ENCODE assay signal across 1 cellular context in the genomic region with DNA sequence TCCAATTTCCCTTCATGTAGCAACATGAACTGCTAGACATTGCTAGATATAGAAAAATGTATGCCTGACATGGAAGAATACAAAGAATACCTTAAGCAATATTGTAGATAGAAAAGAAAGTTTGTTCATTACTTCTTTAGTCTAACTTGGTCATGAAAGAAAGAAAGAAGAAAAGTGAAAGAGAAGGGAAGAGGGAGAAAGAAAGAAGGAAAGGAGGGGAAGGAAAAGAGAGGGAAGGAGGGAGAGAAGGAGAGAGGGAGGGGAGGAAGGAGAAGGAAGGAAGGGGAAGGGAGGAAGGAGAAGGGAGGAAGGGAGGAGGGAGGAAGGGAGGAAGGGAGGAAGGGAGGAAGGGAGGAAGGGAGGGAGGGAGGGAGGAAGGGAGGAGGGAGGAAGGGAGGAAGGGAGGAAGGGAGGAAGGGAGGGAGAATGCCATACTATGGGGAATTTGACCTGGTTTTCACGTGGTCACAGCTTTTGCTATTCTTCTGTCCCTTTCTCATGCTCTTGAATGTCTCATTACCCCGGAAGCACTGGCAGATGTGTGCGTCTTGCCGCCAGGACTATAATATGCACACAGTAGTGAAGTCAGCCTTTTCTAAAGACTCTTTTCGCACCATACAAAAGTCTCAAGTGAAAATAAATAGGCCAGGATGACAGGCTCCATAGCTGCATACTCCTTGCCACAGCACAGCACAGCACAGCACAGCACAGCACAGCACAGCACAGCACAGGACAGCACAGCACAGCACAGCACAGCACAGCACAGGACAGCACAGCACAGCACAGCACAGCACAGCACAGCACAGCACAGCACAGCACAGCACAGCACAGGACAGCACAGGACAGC.
TF ChIP-seq lines count a peak whose summit lies in the region.

No MANE protein-coding gene starts in this region.

TF ChIP-seq in HepG2, 621 proteins besides CTCF, POLR2A, EP300 and RAD21:
- TF ChIP-seq PHF21A (CRISPR knock-in tag; IDR thresholded peaks at IDR 0.05) (no peak), ZNF83 (CRISPR knock-in tag; IDR thresholded peaks at IDR 0.05; ENCODE audit: borderline replicate concordance) (no peak), ZNF20 (CRISPR knock-in tag; IDR thresholded peaks at IDR 0.05) (no peak), PRPF4 (IDR thresholded peaks at IDR 0.05; ENCODE audit: low read depth, low read length, poor library complexity, severe bottlenecking) (no peak), STAT6 (CRISPR knock-in tag; IDR thresholded peaks at IDR 0.05; ENCODE audit: borderline replicate concordance) (no peak), HNRNPK (IDR thresholded peaks at IDR 0.05; ENCODE audit: low read depth, low read length, poor library complexity, severe bottlenecking) (peak; percentile 93), ZNF709 (CRISPR knock-in tag; IDR thresholded peaks at IDR 0.05) (no peak), ZNF768 (CRISPR knock-in tag; IDR thresholded peaks at IDR 0.05) (peak; percentile 86; the same call in 1 of the 2 replicates), TEAD2 (CRISPR knock-in tag; IDR thresholded peaks at IDR 0.05) (no peak), PRDM10 (CRISPR knock-in tag; IDR thresholded peaks at IDR 0.05; ENCODE audit: low read depth) (no peak), PCBP1 (IDR thresholded peaks at IDR 0.05; ENCODE audit: borderline replicate concordance, low read depth, low read length) (0 out of 2 replicates have a peak, but pooled peaks have one; percentile 82), ARID5B (CRISPR knock-in tag; IDR thresholded peaks at IDR 0.05) (no peak), RCOR2 (CRISPR knock-in tag; IDR thresholded peaks at IDR 0.05) (no peak), PCBP2 (optimal IDR thresholded peaks at IDR 0.05; ENCODE audit: low read depth, low read length, poor library complexity, severe bottlenecking) (peak; percentile 85), ZNF274 (CRISPR knock-in tag; IDR thresholded peaks at IDR 0.05) (no peak), MXD4 (CRISPR knock-in tag; IDR thresholded peaks at IDR 0.05) (no peak)
- TF ChIP-seq, protein P1, sequence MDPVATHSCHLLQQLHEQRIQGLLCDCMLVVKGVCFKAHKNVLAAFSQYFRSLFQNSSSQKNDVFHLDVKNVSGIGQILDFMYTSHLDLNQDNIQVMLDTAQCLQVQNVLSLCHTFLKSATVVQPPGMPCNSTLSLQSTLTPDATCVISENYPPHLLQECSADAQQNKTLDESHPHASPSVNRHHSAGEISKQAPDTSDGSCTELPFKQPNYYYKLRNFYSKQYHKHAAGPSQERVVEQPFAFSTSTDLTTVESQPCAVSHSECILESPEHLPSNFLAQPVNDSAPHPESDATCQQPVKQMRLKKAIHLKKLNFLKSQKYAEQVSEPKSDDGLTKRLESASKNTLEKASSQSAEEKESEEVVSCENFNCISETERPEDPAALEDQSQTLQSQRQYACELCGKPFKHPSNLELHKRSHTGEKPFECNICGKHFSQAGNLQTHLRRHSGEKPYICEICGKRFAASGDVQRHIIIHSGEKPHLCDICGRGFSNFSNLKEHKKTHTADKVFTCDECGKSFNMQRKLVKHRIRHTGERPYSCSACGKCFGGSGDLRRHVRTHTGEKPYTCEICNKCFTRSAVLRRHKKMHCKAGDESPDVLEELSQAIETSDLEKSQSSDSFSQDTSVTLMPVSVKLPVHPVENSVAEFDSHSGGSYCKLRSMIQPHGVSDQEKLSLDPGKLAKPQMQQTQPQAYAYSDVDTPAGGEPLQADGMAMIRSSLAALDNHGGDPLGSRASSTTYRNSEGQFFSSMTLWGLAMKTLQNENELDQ (CRISPR knock-in tag; IDR thresholded peaks at IDR 0.05; ENCODE audit: borderline replicate concordance): no peak
- TF ChIP-seq, protein P2, sequence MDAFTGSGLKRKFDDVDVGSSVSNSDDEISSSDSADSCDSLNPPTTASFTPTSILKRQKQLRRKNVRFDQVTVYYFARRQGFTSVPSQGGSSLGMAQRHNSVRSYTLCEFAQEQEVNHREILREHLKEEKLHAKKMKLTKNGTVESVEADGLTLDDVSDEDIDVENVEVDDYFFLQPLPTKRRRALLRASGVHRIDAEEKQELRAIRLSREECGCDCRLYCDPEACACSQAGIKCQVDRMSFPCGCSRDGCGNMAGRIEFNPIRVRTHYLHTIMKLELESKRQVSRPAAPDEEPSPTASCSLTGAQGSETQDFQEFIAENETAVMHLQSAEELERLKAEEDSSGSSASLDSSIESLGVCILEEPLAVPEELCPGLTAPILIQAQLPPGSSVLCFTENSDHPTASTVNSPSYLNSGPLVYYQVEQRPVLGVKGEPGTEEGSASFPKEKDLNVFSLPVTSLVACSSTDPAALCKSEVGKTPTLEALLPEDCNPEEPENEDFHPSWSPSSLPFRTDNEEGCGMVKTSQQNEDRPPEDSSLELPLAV (CRISPR knock-in tag; conservative IDR thresholded peaks at IDR 0.05; ENCODE audit: low read depth): no peak
TF ChIP-seq in HepG2: peak in this region for 4.
